Comparison of ENCODE assay signal across 1 cellular context in the genomic region with DNA sequence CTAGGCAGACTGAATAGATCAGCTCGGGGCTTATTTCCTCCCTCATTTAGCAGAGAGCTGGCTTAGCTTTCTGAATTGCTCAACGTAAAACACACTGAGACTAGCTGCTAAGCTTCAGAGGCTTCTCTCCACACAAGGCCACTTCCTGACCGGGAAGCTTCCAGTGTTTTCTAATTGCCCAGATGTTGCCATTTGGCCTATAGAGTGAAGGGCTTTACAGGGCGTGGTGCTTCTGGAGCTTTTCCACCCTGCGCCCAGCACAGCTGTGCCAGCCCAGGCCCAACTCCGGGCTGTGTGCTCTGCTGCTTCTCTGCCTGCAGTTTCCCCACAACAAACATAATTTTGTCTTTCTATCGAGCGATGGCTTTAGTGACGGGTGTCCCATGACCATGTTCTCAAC.
TF ChIP-seq lines count a peak whose summit lies in the region.

No MANE protein-coding gene starts in this region.

TF ChIP-seq in GM23338, 12 proteins besides CTCF, POLR2A, EP300 and RAD21 (continued from another document):
- TF ChIP-seq ZNF462 (CRISPR knock-in tag; IDR thresholded peaks at IDR 0.05), result no peak
TF ChIP-seq in GM23338: peak in this region for 0.
